8 cellular contexts compared by ENCODE assay signal in the genomic region with DNA sequence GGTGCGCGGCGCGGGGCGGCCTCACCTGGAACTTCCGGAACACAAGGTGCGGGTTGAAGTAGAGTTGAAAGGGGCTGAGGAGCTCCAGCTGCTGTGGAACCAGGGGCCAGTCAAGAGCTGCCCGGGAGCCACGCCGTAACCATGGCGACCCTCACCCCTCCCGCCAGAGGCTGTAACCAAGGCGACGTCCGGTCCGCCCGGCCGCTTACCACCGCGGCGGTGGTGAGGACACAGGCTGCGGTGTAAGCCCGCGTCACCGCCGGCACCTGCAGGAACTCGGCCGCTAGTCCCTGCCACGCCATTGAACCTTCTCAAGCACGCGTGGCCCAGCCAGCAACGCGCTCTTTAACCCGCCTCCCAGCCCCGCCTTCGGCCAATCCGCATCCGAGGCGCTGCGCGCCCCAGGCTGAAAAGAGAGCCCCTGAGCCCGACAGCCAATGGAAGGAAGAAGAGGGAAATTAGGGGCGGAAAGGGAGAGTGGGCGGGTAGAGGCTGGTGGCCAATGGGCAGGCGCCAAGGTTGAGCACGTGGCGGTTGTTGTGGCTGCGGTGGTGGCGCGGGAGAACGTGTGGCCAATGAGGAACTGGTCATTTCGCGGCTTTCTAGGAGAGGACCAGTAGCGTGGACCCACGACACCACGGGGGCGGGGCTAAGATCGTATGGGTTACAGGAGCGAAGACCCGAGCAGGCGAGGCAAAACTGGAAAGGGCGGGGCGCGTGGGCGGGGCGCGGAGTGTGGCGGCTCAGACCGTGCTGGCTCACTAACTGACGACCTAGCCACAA. TPM values are rescaled to one million over a fixed set of nuclear protein-coding genes. Genes with fewer than 3 reads are reported as not detected.
DNase-seq lines count a peak whose midpoint lies in the region; ATAC-seq and FAIRE-seq lines count a peak whose summit lies in the region.

A gene (minus strand): TSS at position 321 of the 783 bp plus-strand sequence. CDS start 19 bp downstream, at position 302.

- H3K27ac ChIP-seq in KOPT-K1 (ENCODE audit: low read depth, low read length, poor library complexity, severe bottlenecking): peak within 1 kb of the TSS; percentile 11

- POLR2A ChIA-PET in naive thymus-derived CD8-positive, alpha-beta T cell (lab: Charles Lee): interaction anchor here (0.6 to 1.7 kb wide), 3 partner anchors 18 to 56 kb away, joined by 3 to 4 read pairs (median 4); no protein-coding TSS in a partner anchor

- H3K4me1 Mint-ChIP-seq in activated T-helper 17 cell treated with anti-CD3 and anti-CD28 coated beads, Interleukin-2, amount 50 U/mL, for 72 hours: peaks cover 8% of the 10 kb centered on the region
- H3K4me1 Mint-ChIP-seq in naive thymus-derived CD8-positive, alpha-beta T cell: peaks cover 16 to 45% (median 21%) of the 10 kb centered on the region in 4 donors
- peaks cover 76% of the 10 kb centered on the region for H3K4me1 Mint-ChIP-seq in stimulated activated memory B cell treated with anti-CD40 and anti-IgM and Interleukin-4, amounts not matched to agents 10 μg/mL and 1 μg/mL and 100 μg/mL, for 72 hours

- peak; percentile 99 for DNase-seq in DMS114 treated with DMSO at 0.1 percent for 48 hours (lab: John Stamatoyannopoulos, UW; ENCODE audit: unreplicated experiment)
- DNase-seq in RCC 7860 (ENCODE audit: low spot score): peak; percentile 91
- peak; percentile 79 for DNase-seq in fibroblast of peridontal ligament (ENCODE audit: extremely low read depth)
- peak; percentile 82 to 97 (median 90) for DNase-seq in naive thymus-derived CD8-positive, alpha-beta T cell

- H3K27me3 Mint-ChIP-seq in activated T-helper 17 cell treated with anti-CD3 and anti-CD28 coated beads, Interleukin-2, amount 50 U/mL, for 72 hours: peaks cover 4% of the 10 kb centered on the region
- peaks cover 0 to 2% (median 0%) of the 10 kb centered on the region in 5 donors for H3K27me3 Mint-ChIP-seq in naive thymus-derived CD8-positive, alpha-beta T cell
- no peaks in the 10 kb centered on the region for H3K27me3 Mint-ChIP-seq in stimulated activated memory B cell treated with anti-CD40 and anti-IgM and Interleukin-4, amounts not matched to agents 10 μg/mL and 1 μg/mL and 100 μg/mL, for 72 hours

- peak; percentile 71 for FAIRE-seq in RCC 7860 (lab: Jason Lieb, UNC)

- peak within 1 kb of the TSS; percentile 53 for H3K27ac Mint-ChIP-seq in activated T-helper 17 cell treated with anti-CD3 and anti-CD28 coated beads, Interleukin-2, amount 50 U/mL, for 72 hours
- H3K27ac Mint-ChIP-seq in naive thymus-derived CD8-positive, alpha-beta T cell: peak within 1 kb of the TSS; percentile 72 to 96 (median 92)
- H3K27ac Mint-ChIP-seq in stimulated activated memory B cell treated with anti-CD40 and anti-IgM and Interleukin-4, amounts not matched to agents 10 μg/mL and 1 μg/mL and 100 μg/mL, for 72 hours: peak within 1 kb of the TSS; percentile 88

- peaks cover 30% of the 10 kb centered on the region for H3K36me3 ChIP-seq in KOPT-K1 (ENCODE audit: insufficient read depth, low read length)

- H3K9me3 Mint-ChIP-seq in activated T-helper 17 cell treated with anti-CD3 and anti-CD28 coated beads, Interleukin-2, amount 50 U/mL, for 72 hours: no peaks in the 10 kb centered on the region
- H3K9me3 Mint-ChIP-seq in naive thymus-derived CD8-positive, alpha-beta T cell: no peaks in the 10 kb centered on the region
- H3K9me3 Mint-ChIP-seq in stimulated activated memory B cell treated with anti-CD40 and anti-IgM and Interleukin-4, amounts not matched to agents 10 μg/mL and 1 μg/mL and 100 μg/mL, for 72 hours: no peaks in the 10 kb centered on the region

- peak; percentile 72 for ATAC-seq in GM21619 (IDR thresholded peaks at IDR 0.05; ENCODE audit: unreplicated experiment)
- ATAC-seq in activated T-helper 17 cell treated with anti-CD3 and anti-CD28 coated beads, Interleukin-2, amount 50 U/mL, for 72 hours (replicated peaks): peak; percentile 94
- peak; percentile 93 to 95 for ATAC-seq in naive thymus-derived CD8-positive, alpha-beta T cell
- ATAC-seq in stimulated activated memory B cell treated with anti-CD40 and anti-IgM and Interleukin-4, amounts not matched to agents 10 μg/mL and 1 μg/mL and 100 μg/mL, for 72 hours: peak; percentile 92

- H3K9me3 ChIP-seq in KOPT-K1 (ENCODE audit: insufficient read depth, low read length, poor library complexity, severe bottlenecking): no peaks in the 10 kb centered on the region

- H3K4me3 Mint-ChIP-seq in activated T-helper 17 cell treated with anti-CD3 and anti-CD28 coated beads, Interleukin-2, amount 50 U/mL, for 72 hours: peak within 1 kb of the TSS; percentile 96
- peak within 1 kb of the TSS; percentile 82 to 97 (median 93) for H3K4me3 Mint-ChIP-seq in naive thymus-derived CD8-positive, alpha-beta T cell
- H3K4me3 Mint-ChIP-seq in stimulated activated memory B cell treated with anti-CD40 and anti-IgM and Interleukin-4, amounts not matched to agents 10 μg/mL and 1 μg/mL and 100 μg/mL, for 72 hours: peak within 1 kb of the TSS; percentile 89

- H3K36me3 Mint-ChIP-seq in activated T-helper 17 cell treated with anti-CD3 and anti-CD28 coated beads, Interleukin-2, amount 50 U/mL, for 72 hours (ENCODE audit: low read depth): peaks cover 7% of the 10 kb centered on the region
- peaks cover 0 to 9% (median 0%) of the 10 kb centered on the region in 3 donors for H3K36me3 Mint-ChIP-seq in naive thymus-derived CD8-positive, alpha-beta T cell
- H3K36me3 Mint-ChIP-seq in stimulated activated memory B cell treated with anti-CD40 and anti-IgM and Interleukin-4, amounts not matched to agents 10 μg/mL and 1 μg/mL and 100 μg/mL, for 72 hours: peaks cover 7% of the 10 kb centered on the region

RNA-seq across cellular contexts. Expression of the gene that starts here (rescaled TPM):
- total RNA-seq in activated T-helper 17 cell treated with anti-CD3 and anti-CD28 coated beads, Interleukin-2, amount 50 U/mL, for 72 hours: 1 to 10 TPM; 5.0 to 9.3 TPM
- 1 to 10 TPM; 1.7 to 2.0 TPM for total RNA-seq in naive thymus-derived CD8-positive, alpha-beta T cell
- not detected for polyA plus RNA-seq in naive thymus-derived CD8-positive, alpha-beta T cell

Comparison
In these comparisons a context has a peak if more than half of its experiments do, and no peak if none do; other contexts are left out.
1. Peak in every context shown above with its lines: DNase-seq, ATAC-seq and H3K27ac ChIP-seq.